ENCODE assay signal across 11 cellular contexts in genomic region chr7:104857458-104858425, GRCh38.
DNase-seq lines count a peak whose midpoint lies in the region; ATAC-seq lines count a peak whose summit lies in the region.
"Had no signal": no experiment of that assay in that cellular context is flagged by ENCODE, and none has a peak within 500 bp of the region (broad histone marks: within the 10 kb centered on the region; RNA-seq: fewer than 3 reads in every experiment).

No MANE protein-coding gene starts in this region.

- H3K27ac Mint-ChIP-seq in memory B cell = no peak overlapping the region
- H3K27ac Mint-ChIP-seq: HFFc6 had no signal

- peaks cover 9% of the 10 kb centered on the region for H3K4me1 Mint-ChIP-seq in memory B cell

- ATAC-seq in GM18519 (IDR thresholded peaks at IDR 0.05; ENCODE audit: low FRiP score, unreplicated experiment) (peak; percentile 63), GM21367 (IDR thresholded peaks at IDR 0.05; ENCODE audit: unreplicated experiment) (peak; percentile 57), HG03432 (IDR thresholded peaks at IDR 0.05; ENCODE audit: unreplicated experiment) (peak; percentile 81), memory B cell (ENCODE audit: low read depth) (peak; percentile 67), GM18858 (IDR thresholded peaks at IDR 0.05; ENCODE audit: unreplicated experiment) (no peak), GM19324 (IDR thresholded peaks at IDR 0.05; ENCODE audit: low FRiP score, unreplicated experiment) (no peak)

- H3K27me3 Mint-ChIP-seq in memory B cell = peaks cover 8% of the 10 kb centered on the region

- no peaks in the 10 kb centered on the region for H3K36me3 Mint-ChIP-seq in memory B cell

- H3K4me3 Mint-ChIP-seq in memory B cell = no peak overlapping the region
- H3K4me3 Mint-ChIP-seq: HFFc6 had no signal

- DNase-seq in memory B cell (ENCODE audit: low spot score in 2 of 2) = no peak
- no peak for DNase-seq in glomerular visceral epithelial cell (ENCODE audit: extremely low spot score)
- DNase-seq: activated CD4-positive, alpha-beta T cell treated with anti-CD3 and anti-CD28 coated beads for 4 hours; brain microvascular endothelial cell; HFFc6; NCI-H1092 had no signal

- H3K9me3 Mint-ChIP-seq in memory B cell = no peaks in the 10 kb centered on the region
- H3K9me3 Mint-ChIP-seq: HFFc6 had no signal

Comparison
In these comparisons a context has a peak if more than half of its experiments do, and no peak if none do; other contexts are left out.
1. ATAC-seq: peak in GM18519 (single experiment), GM21367 (single experiment), HG03432 (single experiment) and memory B cell (single experiment); none in GM18858 (single experiment) and GM19324 (single experiment).